In genomic region chr14:24289649-24290283, GRCh38 we compare ENCODE assay signal across 10 cellular contexts. TPM values are rescaled to one million over a fixed set of nuclear protein-coding genes. Genes with fewer than 3 reads are reported as not detected.
DNase-seq lines count a peak whose midpoint lies in the region; ATAC-seq lines count a peak whose summit lies in the region.
"Had no signal": no experiment of that assay in that cellular context is flagged by ENCODE, and none has a peak within 500 bp of the region (broad histone marks: within the 10 kb centered on the region; RNA-seq: fewer than 3 reads in every experiment).

No MANE protein-coding gene starts in this region.

- H3K9me3 Mint-ChIP-seq in T-cell = no peaks in the 10 kb centered on the region

- DNase-seq in T-cell = no peak
- peak; percentile 83 for DNase-seq in stimulated activated CD4-positive, alpha-beta T cell treated with anti-CD3 and anti-CD28 coated beads, Interleukin-1b, Interleukin-23, amount 100 ng/mL, for 48 hours
- DNase-seq in iPS-NIHi7 (ENCODE audit: extremely low spot score) = no peak
- no peak for DNase-seq in RKO (ENCODE audit: low spot score)
- DNase-seq: aorta, left ventricle myocardium superior, NCI-H2171 had no signal

- H3K4me3 Mint-ChIP-seq in T-cell = no peak overlapping the region

- H3K36me3 Mint-ChIP-seq in T-cell = peaks cover 27% of the 10 kb centered on the region

- no peaks in the 10 kb centered on the region for H3K27me3 Mint-ChIP-seq in T-cell

- H3K27ac Mint-ChIP-seq in T-cell = no peak overlapping the region

- POLR2A ChIA-PET in T-cell (lab: Charles Lee) = no interaction called here

- CTCF ChIA-PET in T-cell (lab: Charles Lee) = interaction anchor here (0.6 to 1.6 kb wide), 2 partner anchors 9 to 47 kb away, joined by 3 to 8 read pairs; partner anchors contain the start of gene TINF2 (in 1 of the 2)

- peaks cover 0 to 11% (median 2%) of the 10 kb centered on the region in 3 donors for H3K4me1 Mint-ChIP-seq in T-cell

- peak; percentile 53 for ATAC-seq in GM19467 (IDR thresholded peaks at IDR 0.05; ENCODE audit: unreplicated experiment)
- peak; percentile 42 to 81 (median 74) for ATAC-seq in T-cell (replicated peaks in 1 of 4)
- ATAC-seq in GM19023 (IDR thresholded peaks at IDR 0.05; ENCODE audit: unreplicated experiment) = no peak
- ATAC-seq: left ventricle myocardium superior had no signal

RNA-seq across cellular contexts. Expression of gene DHRS1, which starts 9.8 kb away (rescaled TPM):
- 10 to 100 TPM; 34.2 to 47.6 (median 39.1) TPM for total RNA-seq in T-cell

RNA-seq across cellular contexts. Expression of gene NOP9, which starts 9.9 kb away (rescaled TPM):
- 10 to 100 TPM; 29.7 to 33.2 (median 30.8) TPM for total RNA-seq in T-cell

RNA-seq across cellular contexts. Expression of gene CIDEB, which starts 18.0 kb away (rescaled TPM):
- 10 to 100 TPM; 13.0 to 22.8 (median 20.8) TPM for total RNA-seq in T-cell
- total RNA-seq: H4 had no signal

RNA-seq across cellular contexts. Expression of gene RABGGTA, which starts 18.4 kb away (rescaled TPM):
- 10 to 100 TPM; 49.3 to 66.5 (median 62.4) TPM for total RNA-seq in T-cell

RNA-seq across cellular contexts. Expression of gene LTB4R2, which starts 20.2 kb away (rescaled TPM):
- total RNA-seq in T-cell = 10 to 100 TPM; 18.6 to 25.2 (median 20.3) TPM
